ENCODE assay signal across 8 cellular contexts in genomic region chr1:209207701-209208286, GRCh38.
DNase-seq lines count a peak whose midpoint lies in the region; ATAC-seq and TF ChIP-seq lines count a peak whose summit lies in the region.

No MANE protein-coding gene starts in this region.

- POLR2A ChIA-PET in RWPE1 (lab: Yijun Ruan, JAX; ENCODE audit: low non-redundant PET): interaction anchor here (0.7 kb wide), 1 partner anchor 147 kb away, joined by 3 read pairs; no protein-coding TSS in a partner anchor

- peak; percentile 69 for ATAC-seq in GM21576 (IDR thresholded peaks at IDR 0.05; ENCODE audit: unreplicated experiment)

- in situ Hi-C loops in G401 (cut with HindIII; ENCODE audit: low sequenced_read_pairs): no loop called here

- TF ChIP-seq CTCF in LNCAP (IDR thresholded peaks at IDR 0.05): peak; percentile 67
- TF ChIP-seq CTCF in RWPE1 (conservative IDR thresholded peaks at IDR 0.05; ENCODE audit: low read depth): peak; percentile 92

- DNase-seq in G401 (ENCODE audit: low spot score): peak; percentile 77
- peak; percentile 66 for DNase-seq in RWPE1 (ENCODE audit: low spot score)
- DNase-seq in epidermal melanocyte (ENCODE audit: insufficient read length, low spot score): peak; percentile 28
- peak; percentile 53 for DNase-seq in middle frontal gyrus (ENCODE audit: extremely low spot score, low spot score)
- no peak for DNase-seq in cortex of kidney (lab: John Stamatoyannopoulos, UW)

- CTCF ChIA-PET in RWPE1 (lab: Yijun Ruan, JAX): interaction anchor here (0.6 to 1.9 kb wide), 31 partner anchors 16 to 960 kb away, joined by 3 to 19 read pairs (median 4); no protein-coding TSS in a partner anchor

- no peak overlapping the region for H3K27ac ChIP-seq in RWPE1
- H3K27ac ChIP-seq in temporal lobe (ENCODE audit: low read depth, low read length): peak overlapping the region; percentile 36
